In genomic region chr10:43839973-43840372, GRCh38 we compare ENCODE assay signal across 34 cellular contexts.
"Had no signal": no experiment of that assay in that cellular context is flagged by ENCODE, and none has a peak within 500 bp of the region (broad histone marks: within the 10 kb centered on the region; RNA-seq: fewer than 3 reads in every experiment).

No MANE protein-coding gene starts in this region.

- DNase-seq: activated B cell treated with CpG ODN at 0.5 μM for 24 hours; activated CD4-positive, alpha-beta memory T cell treated with anti-CD3 and anti-CD28 coated beads for 36 hours; activated CD4-positive, alpha-beta T cell treated with anti-CD3 and anti-CD28 coated beads for 4 hours; activated CD4-positive, alpha-beta T cell treated with anti-CD3 and anti-CD28 coated beads, Interleukin-2, amount 10 ng/mL, durations not matched to agents 24 days and 14 days; activated CD4-positive, alpha-beta T cell treated with anti-CD3 and anti-CD28 coated beads, Interleukin-2, amount 50 U/mL, for 1 hour; activated CD4-positive, alpha-beta T cell treated with anti-CD3 and anti-CD28 coated beads, Interleukin-2, amount 50 U/mL, for 4 hours; activated CD4-positive, CD25-positive, alpha-beta regulatory T cell treated with anti-CD3 and anti-CD28 coated beads, Interleukin-2, amount 50 U/mL, for 72 hours; activated CD8-positive, alpha-beta memory T cell treated with anti-CD3 and anti-CD28 coated beads, Interleukin-2, amount 50 U/mL, for 4 hours; activated CD8-positive, alpha-beta T cell treated with anti-CD3 and anti-CD28 coated beads for 36 hours; activated effector memory CD4-positive, alpha-beta T cell treated with anti-CD3 and anti-CD28 coated beads, Interleukin-2, amount 50 U/mL, for 16 hours; activated gamma-delta T cell treated with Interleukin-2 at 50 U/mL for 16 hours; activated naive CD4-positive, alpha-beta T cell; activated naive CD4-positive, alpha-beta T cell treated with anti-CD3 and anti-CD28 coated beads for 36 hours; activated naive CD4-positive, alpha-beta T cell treated with anti-CD3 and anti-CD28 coated beads, Interleukin-2, amount 50 U/mL, for 16 hours; activated naive CD8-positive, alpha-beta T cell treated with anti-CD3 and anti-CD28 coated beads for 36 hours; activated T-cell treated with anti-CD3 and anti-CD28 coated beads for 4 hours; activated T-cell treated with anti-CD3 and anti-CD28 coated beads, Interleukin-2, amount 50 U/mL, for 1 hour; activated T-cell treated with anti-CD3 and anti-CD28 coated beads, Interleukin-2, amount 50 U/mL, for 4 hours; activated T-cell treated with anti-CD3 and anti-CD28 coated beads, Interleukin-2, amount 50 U/mL, for 72 hours; adrenal gland; amniotic stem cell; aorta; body of pancreas; brain microvascular endothelial cell; central memory CD4-positive, alpha-beta T cell; T-helper 1 cell; T-helper 2 cell; T-helper 9 cell had no signal

- ATAC-seq: activated CD8-positive, alpha-beta T cell treated with anti-CD3 and anti-CD28 coated beads for 36 hours; activated naive CD4-positive, alpha-beta T cell treated with anti-CD3 and anti-CD28 coated beads, Interleukin-2, amount 50 U/mL, for 72 hours; activated T-cell treated with anti-CD3 and anti-CD28 coated beads, Interleukin-2, amount 50 U/mL, for 4 hours; activated T-cell treated with anti-CD3 and anti-CD28 coated beads, Interleukin-2, amount 50 U/mL, for 72 hours; activated T-helper 17 cell treated with anti-CD3 and anti-CD28 coated beads, Interleukin-2, amount 50 U/mL, for 72 hours; body of pancreas had no signal

- H3K36me3 ChIP-seq: adrenal gland, brain microvascular endothelial cell, breast epithelium had no signal

- H3K27me3 ChIP-seq: body of pancreas, brain microvascular endothelial cell, breast epithelium had no signal

- H3K27ac ChIP-seq: adrenal gland, body of pancreas, brain microvascular endothelial cell, breast epithelium, VCaP had no signal

- H3K4me1 ChIP-seq: adrenal gland, body of pancreas, breast epithelium had no signal

- FAIRE-seq: astrocyte, TTC549 had no signal

- H3K4me3 ChIP-seq: adrenal gland, body of pancreas, breast epithelium had no signal

- H3K9me3 ChIP-seq: adrenal gland, body of pancreas, breast epithelium had no signal
